ENCODE assay signal across 27 cellular contexts in genomic region chr12:109173443-109174240, GRCh38.
"Had no signal": no experiment of that assay in that cellular context is flagged by ENCODE, and none has a peak within 500 bp of the region (broad histone marks: within the 10 kb centered on the region; RNA-seq: fewer than 3 reads in every experiment).

No MANE protein-coding gene starts in this region.

- H3K4me3 ChIP-seq: dorsolateral prefrontal cortex, gastrocnemius medialis, lung, mucosa of descending colon, prostate gland, thyroid gland, vagina had no signal

- H3K27me3 ChIP-seq: dorsolateral prefrontal cortex, gastrocnemius medialis, thyroid gland, vagina had no signal

- H3K9me3 Mint-ChIP-seq: natural killer cell treated with Interleukin-12 subunit alpha and Interleukin-12 subunit beta and Interleukin-15 and Interleukin-18, amount 100 ng/mL, for 72 hours; stimulated activated memory B cell treated with anti-CD40 and anti-IgM and Interleukin-4, amounts not matched to agents 10 μg/mL and 1 μg/mL and 100 μg/mL, for 72 hours had no signal

- FAIRE-seq: colon, keratinocyte, small intestine had no signal

- H3K4me1 Mint-ChIP-seq: memory B cell; mesothelial cell of epicardium; neural crest cell; stimulated activated memory B cell treated with anti-CD40 and anti-IgM and Interleukin-4, amounts not matched to agents 10 μg/mL and 1 μg/mL and 100 μg/mL, for 72 hours had no signal

- H3K27ac Mint-ChIP-seq: memory B cell; mesothelial cell of epicardium; naive B cell; natural killer cell treated with Interleukin-12 subunit alpha and Interleukin-12 subunit beta and Interleukin-15 and Interleukin-18, amount 100 ng/mL, for 72 hours; stimulated activated memory B cell treated with anti-CD40 and anti-IgM and Interleukin-4, amounts not matched to agents 10 μg/mL and 1 μg/mL and 100 μg/mL, for 72 hours had no signal

- H3K4me1 ChIP-seq: gastrocnemius medialis, parathyroid adenoma, prostate gland, thyroid gland, vagina had no signal

- H3K27me3 Mint-ChIP-seq: memory B cell; naive B cell; natural killer cell treated with Interleukin-12 subunit alpha and Interleukin-12 subunit beta and Interleukin-15 and Interleukin-18, amount 100 ng/mL, for 72 hours; stimulated activated memory B cell treated with anti-CD40 and anti-IgM and Interleukin-4, amounts not matched to agents 10 μg/mL and 1 μg/mL and 100 μg/mL, for 72 hours had no signal

- H3K4me3 Mint-ChIP-seq: memory B cell; mesothelial cell of epicardium; naive B cell; natural killer cell treated with Interleukin-12 subunit alpha and Interleukin-12 subunit beta and Interleukin-15 and Interleukin-18, amount 100 ng/mL, for 72 hours; neural crest cell; stimulated activated memory B cell treated with anti-CD40 and anti-IgM and Interleukin-4, amounts not matched to agents 10 μg/mL and 1 μg/mL and 100 μg/mL, for 72 hours had no signal

- H3K36me3 Mint-ChIP-seq: natural killer cell treated with Interleukin-12 subunit alpha and Interleukin-12 subunit beta and Interleukin-15 and Interleukin-18, amount 100 ng/mL, for 72 hours had no signal

- DNase-seq: dorsolateral prefrontal cortex; effector CD4-positive, alpha-beta T cell; foreskin fibroblast; gastrocnemius medialis; head of caudate nucleus; mucosa of descending colon; naive B cell; right cardiac atrium; small intestine; stimulated activated CD4-positive, alpha-beta T cell treated with anti-CD3 and anti-CD28 coated beads, Interleukin-2, amount 100 ng/mL, for 24 hours; stimulated activated CD4-positive, alpha-beta T cell treated with anti-CD3 and anti-CD28 coated beads, Interleukin-4, amount 100 ng/mL, for 24 hours; stimulated activated naive CD8-positive, alpha-beta T cell treated with anti-CD3 and anti-CD28 coated beads, Interleukin-15, Interleukin-2, amounts not matched to agents 100 U/mL and 50 U/mL, for 24 hours; thyroid gland; trophoblast cell had no signal

- H3K9me3 ChIP-seq: gastrocnemius medialis, mucosa of descending colon, prostate gland, thyroid gland, vagina had no signal

- H2AFZ ChIP-seq: parathyroid adenoma had no signal

- H3K9ac ChIP-seq: parathyroid adenoma had no signal

- ATAC-seq: esophagus mucosa; gastrocnemius medialis; mucosa of descending colon; natural killer cell treated with Interleukin-12 subunit alpha and Interleukin-12 subunit beta and Interleukin-15 and Interleukin-18, amount 100 ng/mL, for 72 hours; right cardiac atrium; stimulated activated memory B cell treated with anti-CD40 and anti-IgM and Interleukin-4, amounts not matched to agents 10 μg/mL and 1 μg/mL and 100 μg/mL, for 72 hours; stimulated activated naive CD8-positive, alpha-beta T cell treated with anti-CD3 and anti-CD28 coated beads, Interleukin-15, Interleukin-2, amounts not matched to agents 100 U/mL and 50 U/mL, for 24 hours had no signal

- H3K27ac ChIP-seq: dorsolateral prefrontal cortex, epithelial cell of prostate, parathyroid adenoma, prostate gland, thyroid gland, vagina had no signal
